ENCODE assay signal across 8 cellular contexts in genomic region chr12:111407371-111408115, GRCh38. TPM values are rescaled to one million over a fixed set of nuclear protein-coding genes. Genes with fewer than 3 reads are reported as not detected.
DNase-seq lines count a peak whose midpoint lies in the region; ATAC-seq, FAIRE-seq and TF ChIP-seq lines count a peak whose summit lies in the region.

No MANE protein-coding gene starts in this region.

- H3K4me1 Mint-ChIP-seq in activated CD4-positive, alpha-beta T cell treated with anti-CD3 and anti-CD28 coated beads, Interleukin-2, amount 10 ng/mL, durations not matched to agents 24 days and 14 days, result peaks cover 63% of the 10 kb centered on the region
- peaks cover 32% of the 10 kb centered on the region for H3K4me1 Mint-ChIP-seq in astrocyte (ENCODE audit: low read depth, unreplicated experiment)

- H3K27ac Mint-ChIP-seq in activated CD4-positive, alpha-beta T cell treated with anti-CD3 and anti-CD28 coated beads, Interleukin-2, amount 10 ng/mL, durations not matched to agents 24 days and 14 days, result peak overlapping the region; percentile 96
- H3K27ac Mint-ChIP-seq in astrocyte (ENCODE audit: unreplicated experiment), result peak overlapping the region; percentile 87

- peaks cover 67% of the 10 kb centered on the region for H3K79me2 ChIP-seq in astrocyte (ENCODE audit: insufficient read depth, low read length)

- DNase-seq in activated CD4-positive, alpha-beta T cell treated with anti-CD3 and anti-CD28 coated beads, Interleukin-2, amount 10 ng/mL, durations not matched to agents 24 days and 14 days, result peak; percentile 70
- DNase-seq in activated CD4-positive, alpha-beta T cell treated with anti-CD3 and anti-CD28 coated beads for 4 hours, result no peak
- DNase-seq in astrocyte (ENCODE audit: low read depth), result no peak
- no peak for DNase-seq in left lung
- no peak for DNase-seq in NCI-H510A (lab: John Stamatoyannopoulos, UW)
- no peak for DNase-seq in DMS153 treated with DMSO at 0.1 percent for 48 hours (lab: John Stamatoyannopoulos, UW; ENCODE audit: unreplicated experiment)

- 51% methylated on average over 11 of the region's 11 CpGs for WGBS in thymus

- H4K20me1 ChIP-seq in astrocyte (ENCODE audit: insufficient read depth, low read length), result peaks cover 21% of the 10 kb centered on the region

- H3K4me1 ChIP-seq in astrocyte (ENCODE audit: insufficient read depth, low read length) (peaks cover 66% of the 10 kb centered on the region), left lung (peaks cover 38 to 89% of the 10 kb centered on the region in 2 donors), thymus (ENCODE audit: control insufficient read depth, insufficient read depth, low read length) (peaks cover 44% of the 10 kb centered on the region)

- no peak for ATAC-seq in left lung
- ATAC-seq in HG03159 (IDR thresholded peaks at IDR 0.05; ENCODE audit: unreplicated experiment), result no peak

- H3K27me3 ChIP-seq in astrocyte (ENCODE audit: insufficient read depth, low read length) (no peaks in the 10 kb centered on the region), left lung (no peaks in the 10 kb centered on the region), thymus (ENCODE audit: control insufficient read depth, insufficient read depth) (peaks cover 3% of the 10 kb centered on the region)

- peak overlapping the region; percentile 99 for H3K4me3 Mint-ChIP-seq in activated CD4-positive, alpha-beta T cell treated with anti-CD3 and anti-CD28 coated beads, Interleukin-2, amount 10 ng/mL, durations not matched to agents 24 days and 14 days
- peak overlapping the region; percentile 93 for H3K4me3 Mint-ChIP-seq in astrocyte (ENCODE audit: unreplicated experiment)

- no peaks in the 10 kb centered on the region for H3K9me3 Mint-ChIP-seq in activated CD4-positive, alpha-beta T cell treated with anti-CD3 and anti-CD28 coated beads, Interleukin-2, amount 10 ng/mL, durations not matched to agents 24 days and 14 days
- H3K9me3 Mint-ChIP-seq in astrocyte (ENCODE audit: unreplicated experiment), result no peaks in the 10 kb centered on the region

- no peak for TF ChIP-seq CTCF in astrocyte (IDR thresholded peaks at IDR 0.05; ENCODE audit: insufficient read depth, low read depth, low read length)
- no peak for TF ChIP-seq CTCF in left lung (IDR thresholded peaks at IDR 0.05)

- H3K36me3 Mint-ChIP-seq in activated CD4-positive, alpha-beta T cell treated with anti-CD3 and anti-CD28 coated beads, Interleukin-2, amount 10 ng/mL, durations not matched to agents 24 days and 14 days (ENCODE audit: low read depth), result peaks cover 20% of the 10 kb centered on the region
- peaks cover 1% of the 10 kb centered on the region for H3K36me3 Mint-ChIP-seq in astrocyte (ENCODE audit: low read depth, unreplicated experiment)

- H3K9me3 ChIP-seq in astrocyte (ENCODE audit: insufficient read depth, low read depth, low read length), result no peaks in the 10 kb centered on the region
- H3K9me3 ChIP-seq in left lung, result no peaks in the 10 kb centered on the region
- H3K9me3 ChIP-seq in thymus (ENCODE audit: control insufficient read depth), result no peaks in the 10 kb centered on the region

- H3K4me2 ChIP-seq in astrocyte (ENCODE audit: low read length), result peak overlapping the region; percentile 93

- H2AFZ ChIP-seq in astrocyte (ENCODE audit: low read depth, low read length), result no peak overlapping the region

- H3K4me3 ChIP-seq in astrocyte (ENCODE audit: insufficient read depth, low read depth, low read length) (peak overlapping the region; percentile 90), left lung (peak overlapping the region; percentile 91 to 96), thymus (ENCODE audit: low read length) (peak overlapping the region; percentile 88)

- no peaks in the 10 kb centered on the region for H3K27me3 Mint-ChIP-seq in activated CD4-positive, alpha-beta T cell treated with anti-CD3 and anti-CD28 coated beads, Interleukin-2, amount 10 ng/mL, durations not matched to agents 24 days and 14 days
- no peaks in the 10 kb centered on the region for H3K27me3 Mint-ChIP-seq in astrocyte (ENCODE audit: low read depth, unreplicated experiment)

- H3K36me3 ChIP-seq in astrocyte (ENCODE audit: insufficient read depth, low read length), result no peaks in the 10 kb centered on the region
- H3K36me3 ChIP-seq in left lung, result no peaks in the 10 kb centered on the region
- peaks cover 3% of the 10 kb centered on the region for H3K36me3 ChIP-seq in thymus (ENCODE audit: control insufficient read depth, insufficient read depth)

- no peak for FAIRE-seq in astrocyte (lab: Jason Lieb, UNC)

- H3K27ac ChIP-seq in astrocyte (ENCODE audit: low read depth, low read length) (peak overlapping the region; percentile 66), left lung (peak overlapping the region; percentile 89 to 95), thymus (ENCODE audit: low read depth) (peak overlapping the region; percentile 37)

- peak overlapping the region; percentile 91 for H3K9ac ChIP-seq in astrocyte (ENCODE audit: low read length)

- intact Hi-C loops in activated CD4-positive, alpha-beta T cell treated with anti-CD3 and anti-CD28 coated beads, Interleukin-2, amount 10 ng/mL, durations not matched to agents 24 days and 14 days (cut with micrococcal nuclease), result loop anchor here (5.0 to 10.0 kb wide), 2 partner anchors 140 to 1007 kb away; partner anchors contain the start of gene PTPN11
- intact Hi-C loops in left lung (cut with DNase I), result no loop called here

RNA-seq across cellular contexts. Expression of gene SH2B3, which starts 1.8 kb away (rescaled TPM):
- 43.4 and 44.1 TPM in 2 replicates for total RNA-seq in activated CD4-positive, alpha-beta T cell treated with anti-CD3 and anti-CD28 coated beads, Interleukin-2, amount 10 ng/mL, durations not matched to agents 24 days and 14 days
- total RNA-seq in astrocyte (23.6 and 26.1 TPM in 2 replicates), left lung (10 to 100 TPM; 26.9 to 42.0 TPM)
- polyA plus RNA-seq in thymus, result 9.1 TPM

RNA-seq across cellular contexts. Expression of gene PHETA1, which starts 38.6 kb away (rescaled TPM):
- 2.3 and 3.0 TPM in 2 replicates for total RNA-seq in activated CD4-positive, alpha-beta T cell treated with anti-CD3 and anti-CD28 coated beads, Interleukin-2, amount 10 ng/mL, durations not matched to agents 24 days and 14 days
- total RNA-seq in astrocyte (14.3 and 14.9 TPM in 2 replicates), left lung (10 to 100 TPM in 1 of 2 donors, 1 to 10 TPM in 1; 9.9 to 20.5 TPM)
- 4.4 TPM for polyA plus RNA-seq in thymus

Comparison
In these comparisons a context has a peak if more than half of its experiments do, and no peak if none do; other contexts are left out.
1. H3K27ac ChIP-seq: peak in every context shown above with its lines; median percentile 92 in left lung; 66 in astrocyte; 37 in thymus.